16 cellular contexts compared by ENCODE assay signal in the genomic region with DNA sequence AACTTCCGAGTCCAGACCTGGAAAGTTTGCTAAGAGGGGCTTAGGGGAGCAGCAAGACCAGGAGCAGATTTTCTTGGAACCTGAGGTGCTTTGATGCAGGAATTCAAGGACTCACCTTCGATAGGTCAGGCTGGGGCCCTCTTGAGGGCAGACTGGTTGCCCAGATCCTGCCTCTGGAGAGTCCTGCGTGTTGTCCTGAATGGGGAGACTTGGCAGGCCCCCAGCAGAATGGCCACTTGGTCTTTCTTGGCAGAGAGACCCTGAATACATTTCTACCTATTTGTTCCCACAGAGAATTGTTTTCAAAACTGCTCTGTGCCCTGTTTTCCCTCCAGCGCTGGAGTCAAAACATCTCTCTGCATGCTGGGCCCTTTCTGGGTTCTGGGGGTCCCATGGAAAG. TPM values are rescaled to one million over a fixed set of nuclear protein-coding genes. Genes with fewer than 3 reads are reported as not detected.
DNase-seq lines count a peak whose midpoint lies in the region; ATAC-seq and TF ChIP-seq lines count a peak whose summit lies in the region.
"Had no signal": no experiment of that assay in that cellular context is flagged by ENCODE, and none has a peak within 500 bp of the region (broad histone marks: within the 10 kb centered on the region; RNA-seq: fewer than 3 reads in every experiment).

No MANE protein-coding gene starts in this region.

- H3K4me2 ChIP-seq in Karpas-422 (ENCODE audit: low read depth, low read length, poor library complexity, severe bottlenecking) (peak overlapping the region; percentile 97), trophoblast cell (ENCODE audit: low read length) (no peak overlapping the region)

- no peak overlapping the region; the same call in 1 of the 2 replicates for H3K9ac ChIP-seq in Karpas-422 (ENCODE audit: low read length)
- H3K9ac ChIP-seq in trophoblast cell (ENCODE audit: low read length) = no peak overlapping the region

- intact Hi-C loops in CD14-positive monocyte (cut with micrococcal nuclease) = no loop called here
- intact Hi-C loops in dendritic cell treated with granulocyte-macrophage colony-stimulating factor and Interleukin-4, amounts not matched to agents 40 ng/mL and 50 ng/mL, for 4 days (cut with micrococcal nuclease) = no loop called here

- no peak overlapping the region for H2BK120ac ChIP-seq in trophoblast cell (ENCODE audit: insufficient read depth, low read length, poor library complexity)

- no peak overlapping the region for H2AFZ ChIP-seq in Karpas-422 (ENCODE audit: low read length)
- no peak overlapping the region for H2AFZ ChIP-seq in trophoblast cell (ENCODE audit: insufficient read depth, low read length, poor library complexity)

- no peaks in the 10 kb centered on the region for H3K9me3 Mint-ChIP-seq in CD14-positive monocyte
- no peaks in the 10 kb centered on the region for H3K9me3 Mint-ChIP-seq in dendritic cell treated with granulocyte-macrophage colony-stimulating factor and Interleukin-4, amounts not matched to agents 40 ng/mL and 50 ng/mL, for 4 days

- TF ChIP-seq POLR2A in suprapubic skin (IDR thresholded peaks at IDR 0.05) = no peak

- H3K18ac ChIP-seq in trophoblast cell (ENCODE audit: low read length) = no peak overlapping the region

- TF ChIP-seq EP300 in suprapubic skin (IDR thresholded peaks at IDR 0.05) = no peak

- no peak overlapping the region for H2BK5ac ChIP-seq in trophoblast cell (ENCODE audit: low read depth, low read length, poor library complexity)

- H4K12ac ChIP-seq in trophoblast cell (ENCODE audit: low read depth, low read length) = no peak overlapping the region

- H3K14ac ChIP-seq in trophoblast cell (ENCODE audit: low read length) = no peak overlapping the region

- H3K4me1 ChIP-seq in Karpas-422 (ENCODE audit: low read length) (peaks cover 76% of the 10 kb centered on the region), trophoblast cell (ENCODE audit: control insufficient read depth in 1 of 2, insufficient read depth in 2 of 2, low read length in 2 of 2) (peaks cover 16 to 17% of the 10 kb centered on the region in 2 experiments), suprapubic skin (peaks cover 70% of the 10 kb centered on the region)

- peak overlapping the region; percentile 40 for H3K27ac ChIP-seq in Karpas-422 (ENCODE audit: low read length)
- no peak overlapping the region for H3K27ac ChIP-seq in trophoblast cell (ENCODE audit: low read depth, low read length)
- no peak overlapping the region for H3K27ac ChIP-seq in suprapubic skin
- H3K27ac ChIP-seq: C4-2B had no signal

- H3K27me3 ChIP-seq in Karpas-422 (ENCODE audit: low read length) (no peaks in the 10 kb centered on the region), trophoblast cell (ENCODE audit: insufficient read depth, low read length) (no peaks in the 10 kb centered on the region), suprapubic skin (no peaks in the 10 kb centered on the region)

- peak overlapping the region; percentile 74 for H3K4ac ChIP-seq in trophoblast cell (ENCODE audit: low read depth, low read length)

- no peak overlapping the region for H3K4me3 ChIP-seq in Karpas-422 (ENCODE audit: low read length)
- H3K4me3 ChIP-seq in trophoblast cell (ENCODE audit: low read depth, low read length) = no peak overlapping the region
- H3K4me3 ChIP-seq in suprapubic skin = no peak overlapping the region

- H3K36me3 Mint-ChIP-seq in CD14-positive monocyte = peaks cover 15 to 23% of the 10 kb centered on the region in 2 donors
- peaks cover 65% of the 10 kb centered on the region for H3K36me3 Mint-ChIP-seq in dendritic cell treated with granulocyte-macrophage colony-stimulating factor and Interleukin-4, amounts not matched to agents 40 ng/mL and 50 ng/mL, for 4 days (ENCODE audit: low read depth)

- WGBS in trophoblast cell (ENCODE audit: extremely low coverage, insufficient coverage, insufficient read length) = no CpG with 5 or more reads among the region's 4 CpGs
- WGBS in suprapubic skin = 50% methylated on average over 3 of the region's 4 CpGs

- H3K79me2 ChIP-seq in Karpas-422 (ENCODE audit: low read length) = peaks cover 72% of the 10 kb centered on the region
- H3K79me2 ChIP-seq in trophoblast cell (ENCODE audit: control insufficient read depth, insufficient read depth, low read length, poor library complexity) = peaks cover 43% of the 10 kb centered on the region

- peaks cover 72% of the 10 kb centered on the region for H3K4me1 Mint-ChIP-seq in CD14-positive monocyte
- peaks cover 73% of the 10 kb centered on the region for H3K4me1 Mint-ChIP-seq in dendritic cell treated with granulocyte-macrophage colony-stimulating factor and Interleukin-4, amounts not matched to agents 40 ng/mL and 50 ng/mL, for 4 days (ENCODE audit: low read depth)

- DNase-seq in CD14-positive monocyte (ENCODE audit: low spot score) = no peak
- no peak for DNase-seq in Karpas-422
- DNase-seq in trophoblast cell = no peak
- no peak for DNase-seq in inferior parietal cortex (ENCODE audit: extremely low spot score)
- no peak for DNase-seq in NCI-H146 treated with DMSO at 0.1 percent for 48 hours (lab: John Stamatoyannopoulos, UW; ENCODE audit: unreplicated experiment)
- no peak for DNase-seq in suprapubic skin (ENCODE audit: low spot score in 2 of 2)
- DNase-seq: activated effector memory CD4-positive, alpha-beta T cell treated with Interleukin-2 at 50 U/mL for 16 hours; GOT3; IMR-90; NCI-H1930; PC-3; stimulated activated CD4-positive, alpha-beta T cell treated with anti-CD3 and anti-CD28 coated beads, Interleukin-4, amount 100 ng/mL, for 24 hours had no signal

- H3K27ac Mint-ChIP-seq in CD14-positive monocyte = peak overlapping the region in 5 of 7 donors; percentile 57 to 83 (median 80)
- peak overlapping the region; percentile 33 for H3K27ac Mint-ChIP-seq in dendritic cell treated with granulocyte-macrophage colony-stimulating factor and Interleukin-4, amounts not matched to agents 40 ng/mL and 50 ng/mL, for 4 days

- TF ChIP-seq CTCF in CD14-positive monocyte (IDR thresholded peaks at IDR 0.05) (no peak), suprapubic skin (IDR thresholded peaks at IDR 0.05) (no peak)

- peak overlapping the region; percentile 70 to 94 for H3K4me3 Mint-ChIP-seq in CD14-positive monocyte
- H3K4me3 Mint-ChIP-seq in dendritic cell treated with granulocyte-macrophage colony-stimulating factor and Interleukin-4, amounts not matched to agents 40 ng/mL and 50 ng/mL, for 4 days = peak overlapping the region; percentile 48

- no peaks in the 10 kb centered on the region for H3K9me2 ChIP-seq in Karpas-422 (replicated peaks; ENCODE audit: insufficient read depth, low read length)

- no peak overlapping the region for H2AK5ac ChIP-seq in trophoblast cell (ENCODE audit: low read length)

- ATAC-seq in GM21390 (IDR thresholded peaks at IDR 0.05; ENCODE audit: unreplicated experiment) = no peak
- ATAC-seq: PC-3 had no signal

- no peak overlapping the region for H4K8ac ChIP-seq in trophoblast cell (ENCODE audit: low read depth, low read length)

- peaks cover 33% of the 10 kb centered on the region for H4K20me1 ChIP-seq in Karpas-422 (ENCODE audit: insufficient read depth, low read depth, low read length)

- H3K36me3 ChIP-seq in Karpas-422 (ENCODE audit: insufficient read depth, low read length) (no peaks in the 10 kb centered on the region), trophoblast cell (ENCODE audit: control insufficient read depth in 1 of 2, insufficient read depth in 2 of 2, low read length in 2 of 2) (peaks cover 0 to 2% of the 10 kb centered on the region in 2 experiments), suprapubic skin (no peaks in the 10 kb centered on the region)
- H3K36me3 ChIP-seq: thoracic aorta had no signal

- H3K79me1 ChIP-seq in trophoblast cell (ENCODE audit: low read length) = peaks cover 20% of the 10 kb centered on the region

- H4K91ac ChIP-seq in trophoblast cell (ENCODE audit: low read depth, low read length) = no peak overlapping the region

- peaks cover 0 to 3% (median 0%) of the 10 kb centered on the region in 3 donors for H3K27me3 Mint-ChIP-seq in CD14-positive monocyte (ENCODE audit: low read depth in 3 of 3)
- no peaks in the 10 kb centered on the region for H3K27me3 Mint-ChIP-seq in dendritic cell treated with granulocyte-macrophage colony-stimulating factor and Interleukin-4, amounts not matched to agents 40 ng/mL and 50 ng/mL, for 4 days

- H3K23ac ChIP-seq in trophoblast cell (ENCODE audit: low read length) = no peak overlapping the region

- H3K9me3 ChIP-seq in Karpas-422 (ENCODE audit: low read length) (no peaks in the 10 kb centered on the region), trophoblast cell (ENCODE audit: insufficient read depth, low read depth, low read length) (peaks cover 2% of the 10 kb centered on the region), suprapubic skin (no peaks in the 10 kb centered on the region)
- H3K9me3 ChIP-seq: thoracic aorta had no signal

- H2BK12ac ChIP-seq in trophoblast cell (ENCODE audit: low read length) = no peak overlapping the region

RNA-seq across cellular contexts. Expression of gene KLF13, which starts 4.2 kb away (rescaled TPM):
- 10 to 100 TPM; 22.5 to 28.0 TPM for polyA plus RNA-seq in CD14-positive monocyte
- 32.9 and 38.8 TPM in 2 replicates for total RNA-seq in Karpas-422 (2014; rRNA removed; shearing (Covaris generic); ENCODE audit: low replicate concordance)
- 76.0 and 79.4 TPM in 2 replicates for polyA plus RNA-seq in trophoblast cell (2013)
- 100 to 1,000 TPM; 141 to 162 (median 145) TPM for total RNA-seq in suprapubic skin
